ENCODE assay signal across 12 cellular contexts in genomic region chr3:145900056-145900829, GRCh38.
DNase-seq lines count a peak whose midpoint lies in the region; ATAC-seq lines count a peak whose summit lies in the region.
"Had no signal": no experiment of that assay in that cellular context is flagged by ENCODE, and none has a peak within 500 bp of the region (broad histone marks: within the 10 kb centered on the region; RNA-seq: fewer than 3 reads in every experiment).

No MANE protein-coding gene starts in this region.

- intact Hi-C loops in posterior vena cava (cut with DNase I): no loop called here

- DNase-seq in NCI-H69 (lab: John Stamatoyannopoulos, UW) (peak; percentile 77), posterior vena cava (ENCODE audit: low spot score) (no peak), iPS-NIHi7 (ENCODE audit: extremely low spot score) (no peak), hepatic stellate cell (ENCODE audit: low spot score) (no peak)
- DNase-seq in activated naive CD4-positive, alpha-beta T cell treated with Interleukin-2 at 50 U/mL for 16 hours: no peak
- DNase-seq: activated T-cell treated with anti-CD3 and anti-CD28 coated beads for 4 hours, brain microvascular endothelial cell, NCI-H1105 treated with DMSO at 0.1 percent for 48 hours, small intestine had no signal

- ATAC-seq in GM18858 (IDR thresholded peaks at IDR 0.05; ENCODE audit: unreplicated experiment) (peak; percentile 69), GM21526 (IDR thresholded peaks at IDR 0.05; ENCODE audit: low FRiP score, unreplicated experiment) (peak; percentile 56), HG03066 (IDR thresholded peaks at IDR 0.05; ENCODE audit: low read depth, unreplicated experiment) (peak; percentile 79)
